Comparison of ENCODE assay signal across 26 cellular contexts in the genomic region with DNA sequence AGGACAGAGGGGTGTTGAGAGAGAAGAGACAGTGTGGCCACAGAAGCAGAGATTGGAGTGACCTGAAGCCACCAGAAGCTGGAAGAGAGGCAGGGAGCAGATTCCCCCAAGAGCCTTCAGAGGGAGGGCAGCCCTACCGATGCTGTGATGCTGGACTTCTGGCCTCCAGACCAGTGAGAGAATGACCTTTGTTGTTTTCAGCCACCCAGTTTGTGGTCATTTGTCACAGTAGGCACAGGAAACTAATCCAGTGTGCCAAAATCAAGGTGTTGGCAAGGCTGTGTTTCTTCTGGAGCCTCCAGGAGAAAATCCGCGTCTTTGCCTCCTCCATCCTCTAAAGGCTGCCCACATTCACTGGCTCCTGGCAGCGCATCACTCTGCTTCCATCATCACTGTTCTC.
"Had no signal": no experiment of that assay in that cellular context is flagged by ENCODE, and none has a peak within 500 bp of the region (broad histone marks: within the 10 kb centered on the region; RNA-seq: fewer than 3 reads in every experiment).

No MANE protein-coding gene starts in this region.

- H3K4me3 ChIP-seq: neural progenitor cell, ovary, psoas muscle, skin epidermis, smooth muscle cell, spleen, stomach, thoracic aorta, thyroid gland, tibial nerve, upper lobe of left lung, vagina had no signal

- H3K27me3 ChIP-seq: neural progenitor cell, ovary, spleen, stomach, thyroid gland, tibial nerve, upper lobe of left lung, vagina had no signal

- DNase-seq: natural killer cell; occipital lobe; ovary; posterior cingulate gyrus; psoas muscle; right cardiac atrium; spleen; stimulated activated CD4-positive, alpha-beta T cell treated with anti-CD3 and anti-CD28 coated beads, Interleukin-12 subunit alpha, Interleukin-12 subunit beta, amount 100 ng/mL, for 4 hours; stimulated activated CD4-positive, alpha-beta T cell treated with anti-CD3 and anti-CD28 coated beads, Interleukin-1b, Interleukin-23, amount 100 ng/mL, for 48 hours; stimulated activated CD4-positive, alpha-beta T cell treated with anti-CD3 and anti-CD28 coated beads, Interleukin-4, amount 100 ng/mL, for 1 hour; stimulated activated naive B cell treated with anti-CD40 and anti-IgM and Interleukin-4, amounts not matched to agents 10 μg/mL and 1 μg/mL and 100 μg/mL, for 72 hours; stimulated activated naive CD4-positive, alpha-beta T cell treated with Interleukin-2 at 50 U/mL for 16 hours; stomach; thyroid gland; trophoblast cell; upper lobe of left lung had no signal

- FAIRE-seq: urothelium cell line had no signal

- H3K9ac ChIP-seq: neural progenitor cell, parathyroid adenoma had no signal

- H3K27ac ChIP-seq: neural progenitor cell, ovary, parathyroid adenoma, psoas muscle, skin epidermis, spleen, stomach, thoracic aorta, thyroid gland, tibial nerve, upper lobe of left lung, vagina had no signal

- H3K36me3 ChIP-seq: neural progenitor cell, ovary, spleen, thoracic aorta, thyroid gland, upper lobe of left lung, vagina had no signal

- H3K4me2 ChIP-seq: neural progenitor cell, smooth muscle cell had no signal

- H2AFZ ChIP-seq: neural progenitor cell, parathyroid adenoma had no signal

- H3K9me3 ChIP-seq: ovary, psoas muscle, spleen, stomach, thoracic aorta, thyroid gland, tibial nerve, upper lobe of left lung, vagina had no signal

- ATAC-seq: natural killer cell; right cardiac atrium; sciatic nerve; stimulated activated effector memory CD8-positive, alpha-beta T cell treated with anti-CD3 and anti-CD28 coated beads, Interleukin-12 subunit alpha, Interleukin-12 subunit beta, amount 100 ng/mL, for 72 hours; stimulated activated naive B cell treated with anti-CD40 and anti-IgM and Interleukin-4, amounts not matched to agents 10 μg/mL and 1 μg/mL and 100 μg/mL, for 72 hours had no signal
